37 cellular contexts compared by ENCODE assay signal in the genomic region with DNA sequence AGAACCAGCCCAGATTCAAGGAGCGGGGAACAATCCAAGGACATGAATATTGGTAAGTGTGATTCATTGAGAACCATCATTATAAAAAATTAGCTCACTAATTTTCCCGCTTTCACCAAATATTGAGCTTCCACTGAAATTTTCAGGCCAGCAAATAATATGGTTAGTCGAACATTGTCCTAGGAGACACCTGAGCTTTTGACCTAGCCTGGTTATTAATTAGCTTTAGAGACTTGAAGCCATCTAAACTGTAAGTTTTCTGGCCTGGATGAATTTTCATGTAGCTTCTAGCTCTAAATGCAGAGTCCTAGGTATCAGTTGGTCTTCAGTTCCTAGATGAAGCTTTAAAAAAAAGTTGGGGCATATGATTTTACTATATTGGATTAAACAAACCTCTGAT. TPM values are rescaled to one million over a fixed set of nuclear protein-coding genes. Genes with fewer than 3 reads are reported as not detected.
A peak's percentile ranks its signal among the peaks of the same experiment; 100 is the strongest.
DNase-seq lines count a peak whose midpoint lies in the region; ATAC-seq, FAIRE-seq and TF ChIP-seq lines count a peak whose summit lies in the region.
"Had no signal": no experiment of that assay in that cellular context is flagged by ENCODE, and none has a peak within 500 bp of the region (broad histone marks: within the 10 kb centered on the region; RNA-seq: fewer than 3 reads in every experiment).

No MANE protein-coding gene starts in this region.

- ATAC-seq in left lobe of liver, result peak; percentile 70
- ATAC-seq in HepG2, result peak; percentile 46; the same call in 1 of the 3 replicates
- peak; percentile 20 to 57 (median 54) for ATAC-seq in right lobe of liver
- no peak for ATAC-seq in activated naive CD8-positive, alpha-beta T cell treated with anti-CD3 and anti-CD28 coated beads, Interleukin-2, amount 50 U/mL, for 24 hours
- no peak for ATAC-seq in HG02852 (IDR thresholded peaks at IDR 0.05; ENCODE audit: unreplicated experiment)
- ATAC-seq: A549; CD8-positive, alpha-beta T cell had no signal

- H3K27ac ChIP-seq in HepG2 (ENCODE audit: extremely low read length, insufficient read depth, low read length), result no peak overlapping the region
- peak overlapping the region; percentile 38 to 55 for H3K27ac ChIP-seq in liver (ENCODE audit: low read depth in 1 of 2, low read length in 2 of 2)
- peak overlapping the region in 2 of 3 donors; percentile 1 to 2 for H3K27ac ChIP-seq in right lobe of liver
- H3K27ac ChIP-seq: 22Rv1; A549; BLaER1; BLaER1 treated with 17β-estradiol and CSF1 and Interleukin-3, amounts not matched to agents 10 nM and 100 nM; C4-2B had no signal

- no peak for TF ChIP-seq POLR2A in HepG2 (IDR thresholded peaks at IDR 0.05; ENCODE audit: insufficient read depth in 1 of 2, low read depth in 2 of 2, low read length in 2 of 2)
- TF ChIP-seq POLR2A in right lobe of liver (IDR thresholded peaks at IDR 0.05), result no peak

- TF ChIP-seq RAD21 in HepG2 (CRISPR knock-in tag; IDR thresholded peaks at IDR 0.05) (no peak), liver (IDR thresholded peaks at IDR 0.05) (no peak)

- H3K27me3 Mint-ChIP-seq in activated naive CD8-positive, alpha-beta T cell treated with anti-CD3 and anti-CD28 coated beads, Interleukin-2, amount 50 U/mL, for 24 hours, result no peaks in the 10 kb centered on the region
- H3K27me3 Mint-ChIP-seq: CD4-positive, alpha-beta T cell had no signal

- FAIRE-seq in HepG2 (lab: Jason Lieb, UNC), result no peak
- FAIRE-seq: A204.1, D721Med had no signal

- intact Hi-C loops in HepG2 (cut with micrococcal nuclease; ENCODE audit: unreplicated experiment), result no loop called here
- intact Hi-C loops in right lobe of liver (cut with DNase I), result no loop called here

- peaks cover 11% of the 10 kb centered on the region for H3K4me1 ChIP-seq in HepG2 (ENCODE audit: insufficient read depth, low read length)
- peaks cover 3 to 38% (median 16%) of the 10 kb centered on the region in 4 donors for H3K4me1 ChIP-seq in liver (ENCODE audit: control insufficient read depth in 4 of 4, insufficient read depth in 4 of 4, low read length in 3 of 4)
- H3K4me1 ChIP-seq in right lobe of liver, result peaks cover 0 to 32% (median 13%) of the 10 kb centered on the region in 4 donors
- H3K4me1 ChIP-seq: BE2C, Caco-2 had no signal

- no peak overlapping the region for H3K4me3 Mint-ChIP-seq in activated naive CD8-positive, alpha-beta T cell treated with anti-CD3 and anti-CD28 coated beads, Interleukin-2, amount 50 U/mL, for 24 hours
- H3K4me3 Mint-ChIP-seq: B cell; CD14-positive monocyte; CD4-positive, alpha-beta memory T cell; CD4-positive, alpha-beta T cell; CD4-positive, CD25-positive, alpha-beta regulatory T cell; CD8-positive, alpha-beta memory T cell; CD8-positive, alpha-beta T cell had no signal

- POLR2A ChIA-PET in HepG2 (lab: Yijun Ruan, JAX), result interaction anchor here (2.2 kb wide), 1 partner anchor 17 kb away, joined by 9 read pairs; a partner anchor contains a TSS

- H3K9me3 ChIP-seq in HepG2 (ENCODE audit: low read length) (no peaks in the 10 kb centered on the region), liver (ENCODE audit: control insufficient read depth in 4 of 4, low read length in 3 of 4) (no peaks in the 10 kb centered on the region), right lobe of liver (no peaks in the 10 kb centered on the region)
- H3K9me3 ChIP-seq: A549; BE2C; BLaER1; BLaER1 treated with 17β-estradiol and CSF1 and Interleukin-3, amounts not matched to agents 10 nM and 100 nM; Caco-2 had no signal

- H4K20me1 ChIP-seq in HepG2 (ENCODE audit: insufficient read depth, low read length), result no peaks in the 10 kb centered on the region
- H4K20me1 ChIP-seq: BLaER1; BLaER1 treated with 17β-estradiol and CSF1 and Interleukin-3, amounts not matched to agents 10 nM and 100 nM had no signal

- no peak overlapping the region for H3K27ac Mint-ChIP-seq in activated naive CD8-positive, alpha-beta T cell treated with anti-CD3 and anti-CD28 coated beads, Interleukin-2, amount 50 U/mL, for 24 hours
- H3K27ac Mint-ChIP-seq: B cell; CD4-positive, alpha-beta memory T cell; CD4-positive, alpha-beta T cell; CD4-positive, CD25-positive, alpha-beta regulatory T cell; CD8-positive, alpha-beta T cell had no signal

- no peak for TF ChIP-seq CTCF in HepG2 (CRISPR knock-in tag; IDR thresholded peaks at IDR 0.05)
- TF ChIP-seq CTCF in liver (IDR thresholded peaks at IDR 0.05; ENCODE audit: low read depth, low read length, missing input control), result no peak
- TF ChIP-seq CTCF in right lobe of liver (IDR thresholded peaks at IDR 0.05), result no peak

- no peaks in the 10 kb centered on the region for H3K36me3 Mint-ChIP-seq in activated naive CD8-positive, alpha-beta T cell treated with anti-CD3 and anti-CD28 coated beads, Interleukin-2, amount 50 U/mL, for 24 hours (ENCODE audit: low read depth)
- H3K36me3 Mint-ChIP-seq: CD4-positive, alpha-beta memory T cell; CD4-positive, CD25-positive, alpha-beta regulatory T cell; CD8-positive, alpha-beta T cell had no signal

- no peak overlapping the region for H3K4me3 ChIP-seq in HepG2 (replicated peaks in 1 of 3; ENCODE audit: insufficient read depth in 1 of 3, low read depth in 2 of 3, low read length in 3 of 3)
- H3K4me3 ChIP-seq in liver (ENCODE audit: low read depth in 1 of 3, low read length in 3 of 3), result no peak overlapping the region
- H3K4me3 ChIP-seq in right lobe of liver, result no peak overlapping the region
- H3K4me3 ChIP-seq: A549; BLaER1; BLaER1 treated with 17β-estradiol and CSF1 and Interleukin-3, amounts not matched to agents 10 nM and 100 nM had no signal

- no peak overlapping the region for H3K4me2 ChIP-seq in HepG2 (ENCODE audit: low read depth, low read length)
- H3K4me2 ChIP-seq: A549; BLaER1; BLaER1 treated with 17β-estradiol and CSF1 and Interleukin-3, amounts not matched to agents 10 nM and 100 nM had no signal

- no peaks in the 10 kb centered on the region for H3K9me3 Mint-ChIP-seq in activated naive CD8-positive, alpha-beta T cell treated with anti-CD3 and anti-CD28 coated beads, Interleukin-2, amount 50 U/mL, for 24 hours
- H3K9me3 Mint-ChIP-seq: CD14-positive monocyte; CD4-positive, alpha-beta T cell; CD8-positive, alpha-beta memory T cell; CD8-positive, alpha-beta T cell had no signal

- DNase-seq in left lobe of liver (ENCODE audit: low spot score) (no peak), HepG2 (ENCODE audit: low spot score) (no peak), right lobe of liver (no peak), NCI-H2107 (lab: John Stamatoyannopoulos, UW) (no peak), NCI-H510A treated with DMSO at 0.1 percent for 48 hours (lab: John Stamatoyannopoulos, UW) (no peak)
- no peak for DNase-seq in activated naive CD8-positive, alpha-beta T cell treated with anti-CD3 and anti-CD28 coated beads, Interleukin-2, amount 50 U/mL, for 24 hours
- DNase-seq: 8988T; ACHN; AML-193; BE2C; C1 segment of cervical spinal cord; Caco-2; Calu3; CD4-positive, alpha-beta memory T cell; CD4-positive, alpha-beta T cell; CD4-positive, CD25-positive, alpha-beta regulatory T cell; CD8-positive, alpha-beta memory T cell; CD8-positive, alpha-beta T cell; COR-L47; DMS 273 treated with DMSO at 0.1 percent for 48 hours; DMS153; DMS53; DMS79; DMS79 treated with DMSO at 0.1 percent for 48 hours; DND-41; EL had no signal

- BruUV-seq in HepG2 (replicated peaks; lab: Mats Ljungman, UMichigan), result no TSS peak

- in situ Hi-C loops in HepG2 (cut with HindIII; ENCODE audit: extremely low pct_ligation_motif_present, low pct_unique_long_range_greater_than_20kb), result no loop called here

- H3K4me1 Mint-ChIP-seq in activated naive CD8-positive, alpha-beta T cell treated with anti-CD3 and anti-CD28 coated beads, Interleukin-2, amount 50 U/mL, for 24 hours, result peaks cover 28% of the 10 kb centered on the region

- no peaks in the 10 kb centered on the region for H3K79me2 ChIP-seq in HepG2 (ENCODE audit: insufficient read depth, low read length)

- no peaks in the 10 kb centered on the region for H3K36me3 ChIP-seq in HepG2 (replicated peaks in 1 of 2; ENCODE audit: control insufficient read depth in 1 of 2, insufficient read depth in 2 of 2, low read length in 2 of 2)
- no peaks in the 10 kb centered on the region for H3K36me3 ChIP-seq in liver (ENCODE audit: control insufficient read depth in 4 of 4, insufficient read depth in 3 of 4, low read depth in 1 of 4, low read length in 3 of 4)
- H3K36me3 ChIP-seq in right lobe of liver, result no peaks in the 10 kb centered on the region
- H3K36me3 ChIP-seq: BE2C; BLaER1; BLaER1 treated with 17β-estradiol and CSF1 and Interleukin-3, amounts not matched to agents 10 nM and 100 nM had no signal

- WGBS in HepG2 (ENCODE audit: low lambda C conversion rate), result 27% methylated on average over 3 of the region's 3 CpGs
- 65% methylated on average over 3 of the region's 3 CpGs for WGBS in liver
- 50% methylated on average over 3 of the region's 3 CpGs for WGBS in right lobe of liver (ENCODE audit: insufficient coverage, low coverage, low lambda C conversion rate, missing lambda C conversion rate)

- H3K9ac ChIP-seq in HepG2 (ENCODE audit: insufficient read depth, low read depth, low read length) (no peak overlapping the region), liver (ENCODE audit: low read depth in 1 of 2, low read length in 2 of 2) (no peak overlapping the region)
- H3K9ac ChIP-seq: BLaER1; BLaER1 treated with 17β-estradiol and CSF1 and Interleukin-3, amounts not matched to agents 10 nM and 100 nM had no signal

- H3K27me3 ChIP-seq in HepG2 (ENCODE audit: control insufficient read depth in 1 of 2, insufficient read depth in 2 of 2, low read length in 2 of 2) (peaks cover 0 to 12% of the 10 kb centered on the region in 2 experiments; a peak in 2 of 5 replicates), liver (ENCODE audit: control insufficient read depth in 4 of 4, insufficient read depth in 4 of 4, low read length in 3 of 4) (no peaks in the 10 kb centered on the region), right lobe of liver (no peaks in the 10 kb centered on the region)
- H3K27me3 ChIP-seq: BLaER1; BLaER1 treated with 17β-estradiol and CSF1 and Interleukin-3, amounts not matched to agents 10 nM and 100 nM had no signal

- no peak for TF ChIP-seq EP300 in HepG2 (IDR thresholded peaks at IDR 0.05; ENCODE audit: low read depth in 2 of 2, low read length in 2 of 2)
- TF ChIP-seq EP300 in HepG2 (CRISPR knock-in tag; IDR thresholded peaks at IDR 0.05; ENCODE audit: borderline replicate concordance), result no peak

- CTCF ChIA-PET in HepG2 (lab: Yijun Ruan, JAX; ENCODE audit: low intra/inter-chr PET ratio, low total read pairs), result no interaction called here

- no peak overlapping the region for H2AFZ ChIP-seq in HepG2 (ENCODE audit: low read length)

RNA-seq across cellular contexts. Expression of a gene that starts 17.1 kb away (rescaled TPM):
- total RNA-seq in left lobe of liver (52.0 TPM), HepG2 (2016; rRNA removed; fragmentation: Illumina TruSeq; extraction: Trizol) (17.7 and 18.3 TPM in 2 replicates), liver (10 to 100 TPM; 14.8 to 89.9 TPM), right lobe of liver (10 to 100 TPM; 38.3 to 76.7 (median 62.7) TPM)
- total RNA-seq in HepG2 (2016; cell fraction: cytosol; rRNA removed; fragmentation: Illumina TruSeq; extraction: Trizol; ENCODE audit: low read depth), result 3.1 and 4.5 TPM in 2 replicates
- total RNA-seq in HepG2 (2016; cell fraction: insoluble cytoplasmic fraction; rRNA removed; fragmentation: Illumina TruSeq; extraction: Trizol), result 16.3 and 18.8 TPM in 2 replicates
- 6.5 and 7.8 TPM in 2 replicates for total RNA-seq in HepG2 (2016; cell fraction: membrane; rRNA removed; fragmentation: Illumina TruSeq; extraction: Trizol)
- total RNA-seq in HepG2 (2016; cell fraction: nucleus; rRNA removed; fragmentation: Illumina TruSeq; extraction: Trizol), result 29.6 and 31.7 TPM in 2 replicates
- polyA plus RNA-seq in HepG2 (2011; rRNA removed) (13.8 and 15.7 TPM in 2 replicates), liver (10 to 100 TPM; 20.2 to 29.9 TPM)
- 8.0 and 13.3 TPM in 2 replicates for polyA plus RNA-seq in HepG2 (2011; cell fraction: cytosol; rRNA removed)
- 38.4 and 38.5 TPM in 2 replicates for polyA plus RNA-seq in HepG2 (2011; cell fraction: nucleus; rRNA removed)
- polyA plus RNA-seq in HepG2 (2012), result 18.4 and 27.5 TPM in 2 replicates
- 0.49 and 0.67 TPM in 2 replicates for polyA plus RNA-seq in HepG2 (2016; cell fraction: cytosol; fragmentation: Illumina TruSeq; extraction: Trizol; ENCODE audit: low read depth)
- polyA plus RNA-seq in HepG2 (2016; cell fraction: insoluble cytoplasmic fraction; fragmentation: Illumina TruSeq; extraction: Trizol; ENCODE audit: low read depth), result 8.9 and 11.7 TPM in 2 replicates
- polyA plus RNA-seq in HepG2 (2016; cell fraction: membrane; fragmentation: Illumina TruSeq; extraction: Trizol; ENCODE audit: low read depth), result 1.2 and 1.7 TPM in 2 replicates
- 17.2 and 18.1 TPM in 2 replicates for polyA plus RNA-seq in HepG2 (2016; cell fraction: nucleus; fragmentation: Illumina TruSeq; extraction: Trizol; ENCODE audit: insufficient read depth, low read depth)
- 7.3 and 40.9 TPM in 2 replicates for polyA minus RNA-seq in HepG2 (2011; rRNA and poly(A)+ RNA removed; ENCODE audit: low replicate concordance)
- 20.8 and 29.0 TPM in 2 replicates for polyA minus RNA-seq in HepG2 (2011; cell fraction: cytosol; rRNA and poly(A)+ RNA removed)
- polyA minus RNA-seq in HepG2 (2011; cell fraction: nucleus; rRNA and poly(A)+ RNA removed), result 158 and 172 TPM in 2 replicates

Comparison
In these comparisons a context has a peak if more than half of its experiments do, and no peak if none do; other contexts are left out.
1. ATAC-seq: peak in left lobe of liver (single experiment), HepG2 (single experiment) and right lobe of liver (4 of 4); none in activated naive CD8-positive, alpha-beta T cell treated with anti-CD3 and anti-CD28 coated beads, Interleukin-2, amount 50 U/mL, for 24 hours (single experiment) and HG02852 (single experiment).